12 cellular contexts compared by ENCODE assay signal in the genomic region with DNA sequence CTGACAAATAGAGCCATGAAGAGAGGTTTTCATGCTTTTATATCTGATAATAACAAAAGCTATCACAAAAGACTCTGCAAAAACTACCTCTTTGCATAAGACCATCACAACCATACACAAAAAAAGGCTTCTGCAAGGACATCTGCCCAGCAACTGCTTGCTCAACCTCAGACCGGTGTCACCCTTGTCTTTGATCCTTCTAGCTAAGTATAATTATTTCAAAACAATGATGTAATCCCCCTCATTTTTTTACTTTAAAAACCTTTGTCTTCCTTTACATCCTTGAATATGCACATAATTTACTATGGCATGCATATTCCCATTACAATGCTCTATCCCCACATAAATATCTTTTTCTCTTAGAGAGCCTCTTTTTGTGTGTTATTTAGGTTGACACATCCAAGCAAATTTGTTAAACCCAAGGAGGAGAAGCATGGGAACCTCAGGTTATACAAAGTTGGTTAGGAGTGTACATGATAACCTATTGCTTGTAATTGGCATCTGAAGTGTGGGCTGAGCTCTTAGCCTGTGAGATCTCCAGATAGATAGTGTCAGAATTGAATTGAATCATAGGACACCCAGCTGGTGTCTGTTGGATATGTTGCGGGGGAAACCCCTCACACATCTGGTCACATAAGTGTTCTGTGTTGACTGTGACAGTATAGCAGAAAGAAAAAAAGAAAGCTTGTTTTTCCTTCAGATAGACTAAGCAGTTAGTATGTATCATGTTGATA. TPM values are rescaled to one million over a fixed set of nuclear protein-coding genes. Genes with fewer than 3 reads are reported as not detected.
DNase-seq lines count a peak whose midpoint lies in the region; ATAC-seq and TF ChIP-seq lines count a peak whose summit lies in the region.
"Had no signal": no experiment of that assay in that cellular context is flagged by ENCODE, and none has a peak within 500 bp of the region (broad histone marks: within the 10 kb centered on the region; RNA-seq: fewer than 3 reads in every experiment).

No MANE protein-coding gene starts in this region.

- intact Hi-C loops in Right ventricle myocardium superior (cut with DNase I), result no loop called here

- TF ChIP-seq CTCF in GM13976 (IDR thresholded peaks at IDR 0.05; ENCODE audit: borderline replicate concordance, control extremely low read depth, extremely low read depth, insufficient read depth, missing control alignments), result no peak

- in situ Hi-C loops in GM13976 (cut with MboI; ENCODE audit: low sequenced_read_pairs, unreplicated experiment), result no loop called here

- H3K27me3 ChIP-seq in HUES48 (ENCODE audit: control insufficient read depth, insufficient read depth, low read length), result no peaks in the 10 kb centered on the region

- peak; percentile 97 for ATAC-seq in GM19023 (IDR thresholded peaks at IDR 0.05; ENCODE audit: unreplicated experiment)
- peak; percentile 81 for ATAC-seq in HG02678 (IDR thresholded peaks at IDR 0.05; ENCODE audit: unreplicated experiment)
- ATAC-seq in Right ventricle myocardium superior (ENCODE audit: poor library complexity), result no peak

- H3K4me1 ChIP-seq in HUES48 (ENCODE audit: control insufficient read depth, insufficient read depth, low read length), result peaks cover 20% of the 10 kb centered on the region

- no peaks in the 10 kb centered on the region for H3K36me3 ChIP-seq in HUES48 (ENCODE audit: control insufficient read depth, insufficient read depth, low read length)

- peak; percentile 42 for DNase-seq in GM13976 (ENCODE audit: low spot score)
- DNase-seq in Right ventricle myocardium superior, result no peak
- no peak for DNase-seq in cerebellum (ENCODE audit: low spot score)
- DNase-seq in NCI-H1092 (lab: John Stamatoyannopoulos, UW), result no peak
- DNase-seq in kidney glomerular epithelial cell (lab: John Stamatoyannopoulos, UW), result no peak
- DNase-seq: activated gamma-delta T cell treated with Interleukin-2 at 50 U/mL for 16 hours, NCI-H345 had no signal

- peak overlapping the region; percentile 9; the same call in 1 of the 2 replicates for H3K4me3 ChIP-seq in HUES48 (ENCODE audit: low read depth, low read length)

- peak overlapping the region; percentile 54 for H3K27ac ChIP-seq in HUES48 (ENCODE audit: low read depth, low read length)

- H3K9me3 ChIP-seq in HUES48 (ENCODE audit: control insufficient read depth, insufficient read depth, low read length), result no peaks in the 10 kb centered on the region

- H3K9ac ChIP-seq in HUES48 (ENCODE audit: low read depth, low read length), result no peak overlapping the region

RNA-seq across cellular contexts. Expression of a gene that starts 20.7 kb away (rescaled TPM):
- not detected for total RNA-seq in Right ventricle myocardium superior
- 0.82 TPM for total RNA-seq in cerebellum
- total RNA-seq: Daoy; T-helper 1 cell treated with Interleukin-12 subunit alpha and Interleukin-12 subunit beta and Interleukin-4 antibody, amounts not matched to agents 30 ng/mL and 1 ng/mL, for 36 hours had no signal

RNA-seq across cellular contexts. Expression of a gene that starts 39.8 kb away (rescaled TPM):
- total RNA-seq in Right ventricle myocardium superior (29.4 TPM), cerebellum (146 TPM)
